1 cellular context compared by ENCODE assay signal in genomic region chr5:96198673-96199072, GRCh38.
TF ChIP-seq lines count a peak whose summit lies in the region.

No MANE protein-coding gene starts in this region.

TF ChIP-seq in IMR-90, 13 proteins besides CTCF, POLR2A, EP300 and RAD21:
- no peak for TF ChIP-seq CHD1 (IDR thresholded peaks at IDR 0.05; ENCODE audit: low read depth, low read length)
